1 cellular context compared by ENCODE assay signal in the genomic region with DNA sequence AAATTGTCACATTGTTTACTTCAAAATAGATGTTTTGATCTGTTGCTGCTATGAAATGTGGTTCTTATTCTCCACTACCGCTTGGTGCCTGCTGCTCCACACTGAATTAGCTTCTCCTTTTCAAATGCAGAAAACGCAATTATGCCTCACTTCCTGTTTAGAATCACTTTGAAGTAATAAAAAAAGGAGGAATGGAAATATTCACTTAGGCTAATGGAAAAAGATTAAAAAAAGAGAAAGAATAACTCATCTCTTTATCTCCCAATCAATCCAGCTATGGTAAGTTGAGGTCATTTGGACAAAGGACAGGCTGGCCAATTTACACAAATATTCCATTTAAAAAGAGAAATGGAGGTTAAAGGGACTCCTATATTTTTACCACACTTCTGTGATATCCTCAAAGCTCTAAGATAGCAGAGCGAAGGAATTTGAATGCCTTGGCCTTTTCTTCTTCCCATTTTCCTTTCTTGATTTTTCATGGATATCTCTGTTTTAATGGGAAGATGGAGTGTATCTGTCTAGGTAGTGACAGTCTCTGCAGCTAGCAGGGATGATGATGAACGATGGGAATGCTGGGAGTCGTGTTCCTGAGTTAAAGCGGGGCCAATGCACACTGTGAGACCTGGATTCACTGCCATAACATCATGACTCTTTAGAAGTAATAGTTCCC.
TF ChIP-seq lines count a peak whose summit lies in the region.

No MANE protein-coding gene starts in this region.

TF ChIP-seq in IMR-90, 13 proteins besides CTCF, POLR2A, EP300 and RAD21:
- TF ChIP-seq MAFK (IDR thresholded peaks at IDR 0.05; ENCODE audit: low read depth, low read length) (no peak), CEBPB (IDR thresholded peaks at IDR 0.05; ENCODE audit: low read depth, low read length) (no peak), NFE2L2 (IDR thresholded peaks at IDR 0.05; ENCODE audit: low read depth, low read length) (no peak), MAZ (IDR thresholded peaks at IDR 0.05; ENCODE audit: borderline replicate concordance, low read depth, low read length) (no peak), CHD1 (IDR thresholded peaks at IDR 0.05; ENCODE audit: low read depth, low read length) (no peak), MXI1 (IDR thresholded peaks at IDR 0.05; ENCODE audit: borderline replicate concordance, low read depth, low read length) (no peak), SMC3 (IDR thresholded peaks at IDR 0.05; ENCODE audit: low read depth, low read length) (no peak)
